21 cellular contexts compared by ENCODE assay signal in genomic region chr4:155539746-155540145, GRCh38.
DNase-seq lines count a peak whose midpoint lies in the region; ATAC-seq and TF ChIP-seq lines count a peak whose summit lies in the region.
"Had no signal": no experiment of that assay in that cellular context is flagged by ENCODE, and none has a peak within 500 bp of the region (broad histone marks: within the 10 kb centered on the region; RNA-seq: fewer than 3 reads in every experiment).

No MANE protein-coding gene starts in this region.

- WGBS in IMR-90 (ENCODE audit: extremely low coverage in 2 of 2, insufficient read length in 1 of 2), 2 experiments = 80% methylated on average over 1 of the region's 3 CpGs; no CpG with 5 or more reads in 1 of the 2 experiments

- dilution Hi-C loops in IMR-90 (cut with HindIII; ENCODE audit: low sequenced_read_pairs, unreplicated experiment) = no loop called here

- in situ Hi-C loops in IMR-90 (cut with MboI; ENCODE audit: low sequenced_read_pairs) = no loop called here
- in situ Hi-C loops in ACHN (cut with HindIII; ENCODE audit: low pct_ligation_motif_present, low pct_unique_long_range_greater_than_20kb, low sequenced_read_pairs) = no loop called here

- POLR2A ChIA-PET in IMR-90 (lab: Charles Lee; ENCODE audit: unreplicated experiment) = no interaction called here

- H3K27me3 ChIP-seq in IMR-90 (ENCODE audit: control insufficient read depth, insufficient read depth, low read length) (no peaks in the 10 kb centered on the region; the same call in 1 of the 2 replicates), fibroblast of lung (ENCODE audit: control insufficient read depth, insufficient read depth, low read length) (no peaks in the 10 kb centered on the region), osteoblast (ENCODE audit: insufficient read depth, low read length) (no peaks in the 10 kb centered on the region)
- H3K27me3 ChIP-seq: BLaER1 treated with 17β-estradiol and CSF1 and Interleukin-3, amounts not matched to agents 10 nM and 100 nM; MG63 had no signal

- H3K23ac ChIP-seq in IMR-90 (ENCODE audit: low read depth, low read length) = no peak overlapping the region

- CTCF ChIA-PET in IMR-90 (lab: Yijun Ruan, JAX) = interaction anchor here (0.6 kb wide), 1 partner anchor 12 kb away, joined by 3 read pairs; no protein-coding TSS in a partner anchor

- H3K4me2 ChIP-seq in IMR-90 (ENCODE audit: low read depth, low read length) = no peak overlapping the region
- H3K4me2 ChIP-seq in fibroblast of lung (ENCODE audit: extremely low read depth, insufficient read depth, low read length) = no peak overlapping the region
- no peak overlapping the region for H3K4me2 ChIP-seq in osteoblast (ENCODE audit: insufficient read depth, low read length)
- H3K4me2 ChIP-seq: BLaER1 treated with 17β-estradiol and CSF1 and Interleukin-3, amounts not matched to agents 10 nM and 100 nM; GM23338 had no signal

- no peaks in the 10 kb centered on the region for H3K79me2 ChIP-seq in fibroblast of lung (ENCODE audit: control insufficient read depth, insufficient read depth, low read length)
- H3K79me2 ChIP-seq in osteoblast (ENCODE audit: insufficient read depth, low read length) = no peaks in the 10 kb centered on the region

- H4K20me1 ChIP-seq in IMR-90 (ENCODE audit: insufficient read depth, low read length) (no peaks in the 10 kb centered on the region), fibroblast of lung (ENCODE audit: control insufficient read depth, extremely low read depth, insufficient read depth, low read length) (no peaks in the 10 kb centered on the region), osteoblast (ENCODE audit: insufficient read depth, low read length) (no peaks in the 10 kb centered on the region)
- H4K20me1 ChIP-seq: BLaER1 treated with 17β-estradiol and CSF1 and Interleukin-3, amounts not matched to agents 10 nM and 100 nM had no signal

- H4K8ac ChIP-seq in IMR-90 (ENCODE audit: low read depth in 2 of 2, low read length in 2 of 2) = no peak overlapping the region

- H3K9ac ChIP-seq in IMR-90 (ENCODE audit: low read depth, low read length) = no peak overlapping the region
- no peak overlapping the region for H3K9ac ChIP-seq in fibroblast of lung (ENCODE audit: insufficient read depth, low read length)
- H3K9ac ChIP-seq: BLaER1 treated with 17β-estradiol and CSF1 and Interleukin-3, amounts not matched to agents 10 nM and 100 nM had no signal

- H2BK120ac ChIP-seq in IMR-90 (ENCODE audit: low read depth, low read length) = no peak overlapping the region

- H3K9me3 ChIP-seq in IMR-90 (ENCODE audit: control insufficient read depth, insufficient read depth, low read length) = no peaks in the 10 kb centered on the region
- H3K9me3 ChIP-seq in fibroblast of lung (ENCODE audit: control insufficient read depth, insufficient read depth, low read depth, low read length) = no peaks in the 10 kb centered on the region
- no peaks in the 10 kb centered on the region for H3K9me3 ChIP-seq in osteoblast (ENCODE audit: low read depth, low read length)
- H3K9me3 ChIP-seq: BLaER1 treated with 17β-estradiol and CSF1 and Interleukin-3, amounts not matched to agents 10 nM and 100 nM; MG63 had no signal

- H2AFZ ChIP-seq in IMR-90 (replicated peaks; ENCODE audit: low read length, poor library complexity) (no peak overlapping the region), fibroblast of lung (ENCODE audit: low read length) (no peak overlapping the region), osteoblast (ENCODE audit: low read length) (no peak overlapping the region)
- H2AFZ ChIP-seq: GM23338 had no signal

- H3K9me1 ChIP-seq in IMR-90 (ENCODE audit: insufficient read depth, low read length) = peaks cover 3% of the 10 kb centered on the region; the same call in 1 of the 2 replicates

- no peak overlapping the region for H3K18ac ChIP-seq in IMR-90 (ENCODE audit: low read depth, low read length)

- no peak overlapping the region for H3K56ac ChIP-seq in IMR-90 (ENCODE audit: extremely low read depth, insufficient read depth, low read length)

- H3K36me3 ChIP-seq in IMR-90 (ENCODE audit: control insufficient read depth, insufficient read depth, low read length) = no peaks in the 10 kb centered on the region
- no peaks in the 10 kb centered on the region for H3K36me3 ChIP-seq in fibroblast of lung (ENCODE audit: control insufficient read depth, insufficient read depth, low read length)
- H3K36me3 ChIP-seq in osteoblast (ENCODE audit: insufficient read depth, low read length) = no peaks in the 10 kb centered on the region
- H3K36me3 ChIP-seq: BLaER1 treated with 17β-estradiol and CSF1 and Interleukin-3, amounts not matched to agents 10 nM and 100 nM; MG63 had no signal

- TF ChIP-seq POLR2A in IMR-90 (IDR thresholded peaks at IDR 0.05; ENCODE audit: low read depth, low read length) = no peak

- H3K4ac ChIP-seq in IMR-90 (ENCODE audit: low read depth, low read length) = no peak overlapping the region

- no peak overlapping the region for H3K14ac ChIP-seq in IMR-90 (replicated peaks; ENCODE audit: low read depth, low read length)

- no peak overlapping the region; the same call in 1 of the 2 replicates for H4K91ac ChIP-seq in IMR-90 (ENCODE audit: insufficient read depth, low read depth, low read length)

- no peak overlapping the region for H3K27ac ChIP-seq in IMR-90 (ENCODE audit: insufficient read depth, low read length)
- no peak overlapping the region for H3K27ac ChIP-seq in fibroblast of lung (ENCODE audit: insufficient read depth, low read length)
- H3K27ac ChIP-seq in osteoblast (ENCODE audit: low read depth, low read length) = no peak overlapping the region
- H3K27ac ChIP-seq: BLaER1 treated with 17β-estradiol and CSF1 and Interleukin-3, amounts not matched to agents 10 nM and 100 nM had no signal

- H4K5ac ChIP-seq in IMR-90 (ENCODE audit: low read depth, low read length) = no peak overlapping the region

- H2BK5ac ChIP-seq in IMR-90 (ENCODE audit: low read depth, low read length, poor library complexity, severe bottlenecking) = no peak overlapping the region

- intact Hi-C loops in IMR-90 (cut with micrococcal nuclease) = no loop called here

- no peak overlapping the region for H2AK9ac ChIP-seq in IMR-90 (replicated peaks; ENCODE audit: low read depth, low read length, poor library complexity)

- no peak overlapping the region for H2BK20ac ChIP-seq in IMR-90 (ENCODE audit: low read depth, low read length)

- DNase-seq in IMR-90 = peak; percentile 55
- peak; percentile 25 for DNase-seq in astrocyte of the hippocampus (ENCODE audit: low read depth, low spot score)
- peak; percentile 23 to 33 for DNase-seq in fibroblast of lung (ENCODE audit: low read depth in 2 of 2)
- DNase-seq in osteoblast (ENCODE audit: insufficient read length, low spot score, missing footprints) = peak; percentile 18
- DNase-seq in HUDEP-2 (lab: John Stamatoyannopoulos, UW; ENCODE audit: unreplicated experiment in 76 of 76) = no peak
- DNase-seq in Kasumi-1 (lab: John Stamatoyannopoulos, UW) = no peak
- DNase-seq in ACHN = no peak
- DNase-seq: DND-41; GDM1; KBM-7; MG63; NCI-H1092; NCI-H2107; NCI-H69; NK-92 treated with Interleukin-12 subunit alpha and Interleukin-12 subunit beta, amount 100 ng/mL, for 24 hours; SHP77 treated with DMSO at 0.1 percent for 48 hours had no signal

- no TSS peak for BruUV-seq in IMR-90 (replicated peaks; lab: Mats Ljungman, UMichigan)

- H3K4me1 ChIP-seq in IMR-90 (ENCODE audit: control insufficient read depth, insufficient read depth, low read length) (peaks cover 7% of the 10 kb centered on the region), fibroblast of lung (ENCODE audit: control insufficient read depth, extremely low read depth, insufficient read depth, low read length) (no peaks in the 10 kb centered on the region), osteoblast (ENCODE audit: insufficient read depth, low read length) (no peaks in the 10 kb centered on the region)

- TF ChIP-seq CTCF in IMR-90 (conservative IDR thresholded peaks at IDR 0.05; ENCODE audit: low read depth, low read length) (no peak), fibroblast of lung (conservative IDR thresholded peaks at IDR 0.05 in 1 of 2, IDR thresholded peaks at IDR 0.05 in 1 of 2; ENCODE audit: low read depth in 1 of 2, low read length in 2 of 2) (no peak), osteoblast (IDR thresholded peaks at IDR 0.05; ENCODE audit: extremely low read depth, low read depth, low read length) (no peak)

- no peak overlapping the region for H2AK5ac ChIP-seq in IMR-90 (ENCODE audit: low read depth, low read length)

- no peak for TF ChIP-seq RAD21 in IMR-90 (IDR thresholded peaks at IDR 0.05; ENCODE audit: low read length)

- H3K79me1 ChIP-seq in IMR-90 (ENCODE audit: low read depth in 1 of 2, low read length in 2 of 2) = no peaks in the 10 kb centered on the region

- H2BK15ac ChIP-seq in IMR-90 (ENCODE audit: low read depth, low read length) = no peak overlapping the region

- H3K4me3 ChIP-seq in IMR-90 (ENCODE audit: insufficient read depth, low read depth, low read length) (no peak overlapping the region), fibroblast of lung (replicated peaks in 1 of 4; ENCODE audit: control extremely low read depth in 1 of 4, insufficient read depth in 1 of 4, low read depth in 3 of 4, low read length in 4 of 4) (no peak overlapping the region), osteoblast (ENCODE audit: insufficient read depth, low read length) (no peak overlapping the region)
- H3K4me3 ChIP-seq: BLaER1 treated with 17β-estradiol and CSF1 and Interleukin-3, amounts not matched to agents 10 nM and 100 nM; GM12878; GM23338; MG63 had no signal

- ATAC-seq in IMR-90 (ENCODE audit: low read depth) (0 out of 2 replicates have a peak, but pooled peaks have one; percentile 40), HG03039 (IDR thresholded peaks at IDR 0.05; ENCODE audit: unreplicated experiment) (no peak)
- ATAC-seq: GM12878, GM23338, HCT116 had no signal

TF ChIP-seq in IMR-90, 13 proteins besides CTCF, POLR2A, EP300 and RAD21 (continues in another document):
- TF ChIP-seq ELK1 (IDR thresholded peaks at IDR 0.05; ENCODE audit: borderline replicate concordance, low read depth, low read length) = no peak
- no peak for TF ChIP-seq MXI1 (IDR thresholded peaks at IDR 0.05; ENCODE audit: borderline replicate concordance, low read depth, low read length)
- TF ChIP-seq CEBPB (IDR thresholded peaks at IDR 0.05; ENCODE audit: low read depth, low read length) = no peak
- TF ChIP-seq RCOR1 (IDR thresholded peaks at IDR 0.05; ENCODE audit: insufficient replicate concordance, low read length) = no peak
- no peak for TF ChIP-seq MAZ (IDR thresholded peaks at IDR 0.05; ENCODE audit: borderline replicate concordance, low read depth, low read length)

Comparison
In these comparisons a context has a peak if more than half of its experiments do, and no peak if none do; other contexts are left out.
1. DNase-seq: peak in IMR-90 (single experiment), astrocyte of the hippocampus (single experiment), fibroblast of lung (2 of 2) and osteoblast (single experiment); none in HUDEP-2 (0 of 76), Kasumi-1 (0 of 2) and ACHN (single experiment).